1 cellular context compared by ENCODE assay signal in the genomic region with DNA sequence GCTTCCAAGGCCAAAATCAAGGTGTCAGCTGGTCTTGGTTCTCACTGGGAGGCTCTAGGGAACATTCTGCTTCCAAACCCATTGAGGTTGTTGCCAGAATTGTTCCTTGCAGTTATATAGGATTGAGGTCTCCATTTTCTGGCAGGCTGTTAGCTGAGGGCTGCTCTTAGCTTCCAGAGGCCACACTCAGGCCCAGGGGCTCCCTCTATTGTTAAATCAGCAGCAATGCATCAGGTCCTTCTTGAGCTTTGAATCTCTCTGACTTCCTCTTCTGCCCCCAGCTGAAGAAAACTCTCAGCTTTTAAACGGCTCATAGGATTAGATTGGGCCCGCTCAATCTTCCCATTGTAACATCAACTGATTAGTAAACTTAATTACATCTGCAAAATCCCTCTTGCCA.
TF ChIP-seq lines count a peak whose summit lies in the region.

No MANE protein-coding gene starts in this region.

TF ChIP-seq in GM23338, 12 proteins besides CTCF, POLR2A, EP300 and RAD21 (continued from another document):
- TF ChIP-seq, protein P1, sequence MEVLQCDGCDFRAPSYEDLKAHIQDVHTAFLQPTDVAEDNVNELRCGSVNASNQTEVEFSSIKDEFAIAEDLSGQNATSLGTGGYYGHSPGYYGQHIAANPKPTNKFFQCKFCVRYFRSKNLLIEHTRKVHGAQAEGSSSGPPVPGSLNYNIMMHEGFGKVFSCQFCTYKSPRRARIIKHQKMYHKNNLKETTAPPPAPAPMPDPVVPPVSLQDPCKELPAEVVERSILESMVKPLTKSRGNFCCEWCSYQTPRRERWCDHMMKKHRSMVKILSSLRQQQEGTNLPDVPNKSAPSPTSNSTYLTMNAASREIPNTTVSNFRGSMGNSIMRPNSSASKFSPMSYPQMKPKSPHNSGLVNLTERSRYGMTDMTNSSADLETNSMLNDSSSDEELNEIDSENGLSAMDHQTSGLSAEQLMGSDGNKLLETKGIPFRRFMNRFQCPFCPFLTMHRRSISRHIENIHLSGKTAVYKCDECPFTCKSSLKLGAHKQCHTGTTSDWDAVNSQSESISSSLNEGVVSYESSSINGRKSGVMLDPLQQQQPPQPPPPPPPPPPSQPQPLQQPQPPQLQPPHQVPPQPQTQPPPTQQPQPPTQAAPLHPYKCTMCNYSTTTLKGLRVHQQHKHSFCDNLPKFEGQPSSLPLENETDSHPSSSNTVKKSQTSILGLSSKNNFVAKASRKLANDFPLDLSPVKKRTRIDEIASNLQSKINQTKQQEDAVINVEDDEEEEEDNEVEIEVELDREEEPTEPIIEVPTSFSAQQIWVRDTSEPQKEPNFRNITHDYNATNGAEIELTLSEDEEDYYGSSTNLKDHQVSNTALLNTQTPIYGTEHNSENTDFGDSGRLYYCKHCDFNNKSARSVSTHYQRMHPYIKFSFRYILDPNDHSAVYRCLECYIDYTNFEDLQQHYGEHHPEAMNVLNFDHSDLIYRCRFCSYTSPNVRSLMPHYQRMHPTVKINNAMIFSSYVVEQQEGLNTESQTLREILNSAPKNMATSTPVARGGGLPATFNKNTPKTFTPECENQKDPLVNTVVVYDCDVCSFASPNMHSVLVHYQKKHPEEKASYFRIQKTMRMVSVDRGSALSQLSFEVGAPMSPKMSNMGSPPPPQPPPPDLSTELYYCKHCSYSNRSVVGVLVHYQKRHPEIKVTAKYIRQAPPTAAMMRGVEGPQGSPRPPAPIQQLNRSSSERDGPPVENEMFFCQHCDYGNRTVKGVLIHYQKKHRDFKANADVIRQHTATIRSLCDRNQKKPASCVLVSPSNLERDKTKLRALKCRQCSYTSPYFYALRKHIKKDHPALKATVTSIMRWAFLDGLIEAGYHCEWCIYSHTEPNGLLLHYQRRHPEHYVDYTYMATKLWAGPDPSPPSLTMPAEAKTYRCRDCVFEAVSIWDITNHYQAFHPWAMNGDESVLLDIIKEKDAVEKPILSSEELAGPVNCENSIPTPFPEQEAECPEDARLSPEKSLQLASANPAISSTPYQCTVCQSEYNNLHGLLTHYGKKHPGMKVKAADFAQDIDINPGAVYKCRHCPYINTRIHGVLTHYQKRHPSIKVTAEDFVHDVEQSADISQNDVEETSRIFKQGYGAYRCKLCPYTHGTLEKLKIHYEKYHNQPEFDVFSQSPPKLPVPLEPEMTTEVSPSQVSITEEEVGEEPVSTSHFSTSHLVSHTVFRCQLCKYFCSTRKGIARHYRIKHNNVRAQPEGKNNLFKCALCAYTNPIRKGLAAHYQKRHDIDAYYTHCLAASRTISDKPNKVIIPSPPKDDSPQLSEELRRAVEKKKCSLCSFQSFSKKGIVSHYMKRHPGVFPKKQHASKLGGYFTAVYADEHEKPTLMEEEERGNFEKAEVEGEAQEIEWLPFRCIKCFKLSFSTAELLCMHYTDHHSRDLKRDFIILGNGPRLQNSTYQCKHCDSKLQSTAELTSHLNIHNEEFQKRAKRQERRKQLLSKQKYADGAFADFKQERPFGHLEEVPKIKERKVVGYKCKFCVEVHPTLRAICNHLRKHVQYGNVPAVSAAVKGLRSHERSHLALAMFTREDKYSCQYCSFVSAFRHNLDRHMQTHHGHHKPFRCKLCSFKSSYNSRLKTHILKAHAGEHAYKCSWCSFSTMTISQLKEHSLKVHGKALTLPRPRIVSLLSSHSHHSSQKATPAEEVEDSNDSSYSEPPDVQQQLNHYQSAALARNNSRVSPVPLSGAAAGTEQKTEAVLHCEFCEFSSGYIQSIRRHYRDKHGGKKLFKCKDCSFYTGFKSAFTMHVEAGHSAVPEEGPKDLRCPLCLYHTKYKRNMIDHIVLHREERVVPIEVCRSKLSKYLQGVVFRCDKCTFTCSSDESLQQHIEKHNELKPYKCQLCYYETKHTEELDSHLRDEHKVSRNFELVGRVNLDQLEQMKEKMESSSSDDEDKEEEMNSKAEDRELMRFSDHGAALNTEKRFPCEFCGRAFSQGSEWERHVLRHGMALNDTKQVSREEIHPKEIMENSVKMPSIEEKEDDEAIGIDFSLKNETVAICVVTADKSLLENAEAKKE (CRISPR knock-in tag; IDR thresholded peaks at IDR 0.05): no peak
- no peak for TF ChIP-seq CREB1 (CRISPR knock-in tag; IDR thresholded peaks at IDR 0.05; ENCODE audit: low read depth)
- no peak for TF ChIP-seq ZNF114 (CRISPR knock-in tag; IDR thresholded peaks at IDR 0.05)
- TF ChIP-seq NANOG (IDR thresholded peaks at IDR 0.05; ENCODE audit: borderline replicate concordance): no peak
- TF ChIP-seq, protein P2, sequence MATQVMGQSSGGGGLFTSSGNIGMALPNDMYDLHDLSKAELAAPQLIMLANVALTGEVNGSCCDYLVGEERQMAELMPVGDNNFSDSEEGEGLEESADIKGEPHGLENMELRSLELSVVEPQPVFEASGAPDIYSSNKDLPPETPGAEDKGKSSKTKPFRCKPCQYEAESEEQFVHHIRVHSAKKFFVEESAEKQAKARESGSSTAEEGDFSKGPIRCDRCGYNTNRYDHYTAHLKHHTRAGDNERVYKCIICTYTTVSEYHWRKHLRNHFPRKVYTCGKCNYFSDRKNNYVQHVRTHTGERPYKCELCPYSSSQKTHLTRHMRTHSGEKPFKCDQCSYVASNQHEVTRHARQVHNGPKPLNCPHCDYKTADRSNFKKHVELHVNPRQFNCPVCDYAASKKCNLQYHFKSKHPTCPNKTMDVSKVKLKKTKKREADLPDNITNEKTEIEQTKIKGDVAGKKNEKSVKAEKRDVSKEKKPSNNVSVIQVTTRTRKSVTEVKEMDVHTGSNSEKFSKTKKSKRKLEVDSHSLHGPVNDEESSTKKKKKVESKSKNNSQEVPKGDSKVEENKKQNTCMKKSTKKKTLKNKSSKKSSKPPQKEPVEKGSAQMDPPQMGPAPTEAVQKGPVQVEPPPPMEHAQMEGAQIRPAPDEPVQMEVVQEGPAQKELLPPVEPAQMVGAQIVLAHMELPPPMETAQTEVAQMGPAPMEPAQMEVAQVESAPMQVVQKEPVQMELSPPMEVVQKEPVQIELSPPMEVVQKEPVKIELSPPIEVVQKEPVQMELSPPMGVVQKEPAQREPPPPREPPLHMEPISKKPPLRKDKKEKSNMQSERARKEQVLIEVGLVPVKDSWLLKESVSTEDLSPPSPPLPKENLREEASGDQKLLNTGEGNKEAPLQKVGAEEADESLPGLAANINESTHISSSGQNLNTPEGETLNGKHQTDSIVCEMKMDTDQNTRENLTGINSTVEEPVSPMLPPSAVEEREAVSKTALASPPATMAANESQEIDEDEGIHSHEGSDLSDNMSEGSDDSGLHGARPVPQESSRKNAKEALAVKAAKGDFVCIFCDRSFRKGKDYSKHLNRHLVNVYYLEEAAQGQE (IDR thresholded peaks at IDR 0.05; ENCODE audit: unreplicated experiment): no peak
